1 cellular context compared by ENCODE assay signal in the genomic region with DNA sequence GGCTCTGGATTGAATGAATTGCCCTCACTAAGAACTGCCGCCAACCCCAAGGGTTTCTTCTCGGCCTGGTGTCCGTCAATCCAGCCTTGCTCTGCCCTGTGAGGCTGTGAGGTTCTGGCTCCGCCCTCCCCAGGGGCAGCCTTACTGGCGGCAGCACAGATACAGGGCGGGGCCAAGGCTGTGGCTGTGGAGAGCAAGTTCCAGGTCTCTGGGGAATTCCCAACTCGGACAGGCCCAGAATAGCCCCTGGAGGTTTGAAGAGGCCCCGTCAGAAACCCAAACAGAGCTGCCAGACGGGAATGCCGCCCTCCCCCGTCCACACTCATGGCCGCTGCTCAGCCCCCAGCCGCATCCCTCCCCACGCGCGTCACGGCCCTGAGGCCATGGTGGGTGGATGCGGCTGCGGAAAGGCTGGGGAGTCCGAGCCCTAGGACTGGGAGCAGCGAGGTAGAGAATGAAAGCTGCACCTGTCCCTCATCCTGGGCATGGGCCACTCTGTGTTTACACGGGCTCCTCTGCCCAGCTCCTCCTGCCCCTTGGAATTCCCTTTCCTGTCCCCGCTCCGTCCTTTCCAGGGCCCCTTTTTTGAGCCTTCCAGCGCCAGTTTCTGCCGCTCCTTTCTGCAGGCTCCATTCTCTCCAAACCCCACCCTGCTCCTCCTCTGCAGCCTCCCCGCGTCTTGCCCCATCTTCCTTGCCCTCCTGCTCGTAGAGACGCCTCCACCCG.
TF ChIP-seq lines count a peak whose summit lies in the region.

No MANE protein-coding gene starts in this region.

TF ChIP-seq in HepG2, 621 proteins besides CTCF, POLR2A, EP300 and RAD21 (continued from another document and continues in another):
- TF ChIP-seq, protein P1, sequence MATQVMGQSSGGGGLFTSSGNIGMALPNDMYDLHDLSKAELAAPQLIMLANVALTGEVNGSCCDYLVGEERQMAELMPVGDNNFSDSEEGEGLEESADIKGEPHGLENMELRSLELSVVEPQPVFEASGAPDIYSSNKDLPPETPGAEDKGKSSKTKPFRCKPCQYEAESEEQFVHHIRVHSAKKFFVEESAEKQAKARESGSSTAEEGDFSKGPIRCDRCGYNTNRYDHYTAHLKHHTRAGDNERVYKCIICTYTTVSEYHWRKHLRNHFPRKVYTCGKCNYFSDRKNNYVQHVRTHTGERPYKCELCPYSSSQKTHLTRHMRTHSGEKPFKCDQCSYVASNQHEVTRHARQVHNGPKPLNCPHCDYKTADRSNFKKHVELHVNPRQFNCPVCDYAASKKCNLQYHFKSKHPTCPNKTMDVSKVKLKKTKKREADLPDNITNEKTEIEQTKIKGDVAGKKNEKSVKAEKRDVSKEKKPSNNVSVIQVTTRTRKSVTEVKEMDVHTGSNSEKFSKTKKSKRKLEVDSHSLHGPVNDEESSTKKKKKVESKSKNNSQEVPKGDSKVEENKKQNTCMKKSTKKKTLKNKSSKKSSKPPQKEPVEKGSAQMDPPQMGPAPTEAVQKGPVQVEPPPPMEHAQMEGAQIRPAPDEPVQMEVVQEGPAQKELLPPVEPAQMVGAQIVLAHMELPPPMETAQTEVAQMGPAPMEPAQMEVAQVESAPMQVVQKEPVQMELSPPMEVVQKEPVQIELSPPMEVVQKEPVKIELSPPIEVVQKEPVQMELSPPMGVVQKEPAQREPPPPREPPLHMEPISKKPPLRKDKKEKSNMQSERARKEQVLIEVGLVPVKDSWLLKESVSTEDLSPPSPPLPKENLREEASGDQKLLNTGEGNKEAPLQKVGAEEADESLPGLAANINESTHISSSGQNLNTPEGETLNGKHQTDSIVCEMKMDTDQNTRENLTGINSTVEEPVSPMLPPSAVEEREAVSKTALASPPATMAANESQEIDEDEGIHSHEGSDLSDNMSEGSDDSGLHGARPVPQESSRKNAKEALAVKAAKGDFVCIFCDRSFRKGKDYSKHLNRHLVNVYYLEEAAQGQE (IDR thresholded peaks at IDR 0.05; ENCODE audit: borderline replicate concordance in 1 of 2, low read depth in 1 of 2, low read length in 2 of 2), result no peak
- TF ChIP-seq NKX3-1 (CRISPR knock-in tag; IDR thresholded peaks at IDR 0.05), result peak; percentile 21; the same call in 1 of the 2 replicates
- no peak for TF ChIP-seq JUND (CRISPR knock-in tag; IDR thresholded peaks at IDR 0.05)
- TF ChIP-seq ZNF562 (CRISPR knock-in tag; IDR thresholded peaks at IDR 0.05; ENCODE audit: borderline replicate concordance), result no peak
- TF ChIP-seq TEAD3 (CRISPR knock-in tag; optimal IDR thresholded peaks at IDR 0.05; ENCODE audit: borderline replicate concordance), result peak; percentile 75
- TF ChIP-seq NCOR1 (IDR thresholded peaks at IDR 0.05; ENCODE audit: borderline replicate concordance, low read length), result no peak
- TF ChIP-seq ZNF232 (CRISPR knock-in tag; IDR thresholded peaks at IDR 0.05; ENCODE audit: borderline replicate concordance), result no peak; the same call in 1 of the 2 replicates
- TF ChIP-seq ZNF773 (CRISPR knock-in tag; IDR thresholded peaks at IDR 0.05; ENCODE audit: borderline replicate concordance), result 0 out of 2 replicates have a peak, but pooled peaks have one; percentile 60
- TF ChIP-seq, protein P2, sequence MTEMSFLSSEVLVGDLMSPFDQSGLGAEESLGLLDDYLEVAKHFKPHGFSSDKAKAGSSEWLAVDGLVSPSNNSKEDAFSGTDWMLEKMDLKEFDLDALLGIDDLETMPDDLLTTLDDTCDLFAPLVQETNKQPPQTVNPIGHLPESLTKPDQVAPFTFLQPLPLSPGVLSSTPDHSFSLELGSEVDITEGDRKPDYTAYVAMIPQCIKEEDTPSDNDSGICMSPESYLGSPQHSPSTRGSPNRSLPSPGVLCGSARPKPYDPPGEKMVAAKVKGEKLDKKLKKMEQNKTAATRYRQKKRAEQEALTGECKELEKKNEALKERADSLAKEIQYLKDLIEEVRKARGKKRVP (CRISPR knock-in tag; IDR thresholded peaks at IDR 0.05), result no peak
- 0 out of 2 replicates have a peak, but pooled peaks have one; percentile 11 for TF ChIP-seq CAMTA2 (CRISPR knock-in tag; IDR thresholded peaks at IDR 0.05; ENCODE audit: borderline replicate concordance)
- TF ChIP-seq ZNF20 (CRISPR knock-in tag; IDR thresholded peaks at IDR 0.05), result no peak
- peak; percentile 71 for TF ChIP-seq ERF (CRISPR knock-in tag; IDR thresholded peaks at IDR 0.05)
- TF ChIP-seq, protein P3, sequence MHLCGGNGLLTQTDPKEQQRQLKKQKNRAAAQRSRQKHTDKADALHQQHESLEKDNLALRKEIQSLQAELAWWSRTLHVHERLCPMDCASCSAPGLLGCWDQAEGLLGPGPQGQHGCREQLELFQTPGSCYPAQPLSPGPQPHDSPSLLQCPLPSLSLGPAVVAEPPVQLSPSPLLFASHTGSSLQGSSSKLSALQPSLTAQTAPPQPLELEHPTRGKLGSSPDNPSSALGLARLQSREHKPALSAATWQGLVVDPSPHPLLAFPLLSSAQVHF (CRISPR knock-in tag; IDR thresholded peaks at IDR 0.05), result no peak
- no peak for TF ChIP-seq ISX (CRISPR knock-in tag; conservative IDR thresholded peaks at IDR 0.05)
- peak; percentile 40; the same call in 1 of the 2 replicates for TF ChIP-seq CREM (IDR thresholded peaks at IDR 0.05)
- no peak for TF ChIP-seq CREM (CRISPR knock-in tag; IDR thresholded peaks at IDR 0.05)
- TF ChIP-seq ZNF430 (CRISPR knock-in tag; IDR thresholded peaks at IDR 0.05), result no peak; the same call in 1 of the 2 replicates
- TF ChIP-seq FOXP1 (IDR thresholded peaks at IDR 0.05), result no peak
- 0 out of 2 replicates have a peak, but pooled peaks have one; percentile 6 for TF ChIP-seq FOXP1 (CRISPR knock-in tag; IDR thresholded peaks at IDR 0.05)
- peak; percentile 60; the same call in 1 of the 2 replicates for TF ChIP-seq ZBTB7B (CRISPR knock-in tag; IDR thresholded peaks at IDR 0.05)
- TF ChIP-seq ZSCAN12 (CRISPR knock-in tag; IDR thresholded peaks at IDR 0.05), result no peak
- no peak for TF ChIP-seq ZIK1 (CRISPR knock-in tag; IDR thresholded peaks at IDR 0.05; ENCODE audit: borderline replicate concordance, low read depth)
- TF ChIP-seq, protein P4, sequence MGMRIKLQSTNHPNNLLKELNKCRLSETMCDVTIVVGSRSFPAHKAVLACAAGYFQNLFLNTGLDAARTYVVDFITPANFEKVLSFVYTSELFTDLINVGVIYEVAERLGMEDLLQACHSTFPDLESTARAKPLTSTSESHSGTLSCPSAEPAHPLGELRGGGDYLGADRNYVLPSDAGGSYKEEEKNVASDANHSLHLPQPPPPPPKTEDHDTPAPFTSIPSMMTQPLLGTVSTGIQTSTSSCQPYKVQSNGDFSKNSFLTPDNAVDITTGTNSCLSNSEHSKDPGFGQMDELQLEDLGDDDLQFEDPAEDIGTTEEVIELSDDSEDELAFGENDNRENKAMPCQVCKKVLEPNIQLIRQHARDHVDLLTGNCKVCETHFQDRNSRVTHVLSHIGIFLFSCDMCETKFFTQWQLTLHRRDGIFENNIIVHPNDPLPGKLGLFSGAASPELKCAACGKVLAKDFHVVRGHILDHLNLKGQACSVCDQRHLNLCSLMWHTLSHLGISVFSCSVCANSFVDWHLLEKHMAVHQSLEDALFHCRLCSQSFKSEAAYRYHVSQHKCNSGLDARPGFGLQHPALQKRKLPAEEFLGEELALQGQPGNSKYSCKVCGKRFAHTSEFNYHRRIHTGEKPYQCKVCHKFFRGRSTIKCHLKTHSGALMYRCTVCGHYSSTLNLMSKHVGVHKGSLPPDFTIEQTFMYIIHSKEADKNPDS (CRISPR knock-in tag; IDR thresholded peaks at IDR 0.05), result no peak
- no peak for TF ChIP-seq DNMT3B (CRISPR knock-in tag; conservative IDR thresholded peaks at IDR 0.05)
- TF ChIP-seq CHD2 (IDR thresholded peaks at IDR 0.05; ENCODE audit: low read depth, low read length), result no peak
- TF ChIP-seq ZNF10 (CRISPR knock-in tag; IDR thresholded peaks at IDR 0.05; ENCODE audit: borderline replicate concordance, low read depth), result no peak
- no peak for TF ChIP-seq SOX13 (IDR thresholded peaks at IDR 0.05)
- peak in 1 of 2 experiments; percentile 27; a peak in 1 of 4 replicates for TF ChIP-seq SOX13 (CRISPR knock-in tag; conservative IDR thresholded peaks at IDR 0.05 in 1 of 2, IDR thresholded peaks at IDR 0.05 in 1 of 2)
- TF ChIP-seq KLF16 (CRISPR knock-in tag; IDR thresholded peaks at IDR 0.05), result peak in 1 of 2 experiments; percentile 70; a peak in 1 of 4 replicates
- no peak for TF ChIP-seq ZNF672 (CRISPR knock-in tag; IDR thresholded peaks at IDR 0.05)
- TF ChIP-seq U2AF1 (optimal IDR thresholded peaks at IDR 0.05; ENCODE audit: low read depth, low read length), result no peak
- TF ChIP-seq TOE1 (CRISPR knock-in tag; IDR thresholded peaks at IDR 0.05), result peak; percentile 8; the same call in 1 of the 2 replicates
- TF ChIP-seq FLYWCH1 (CRISPR knock-in tag; IDR thresholded peaks at IDR 0.05), result no peak
- TF ChIP-seq ZNF747 (CRISPR knock-in tag; IDR thresholded peaks at IDR 0.05; ENCODE audit: borderline replicate concordance), result 0 out of 2 replicates have a peak, but pooled peaks have one; percentile 35
- no peak; the same call in 1 of the 2 replicates for TF ChIP-seq CBFB (CRISPR knock-in tag; IDR thresholded peaks at IDR 0.05)
- peak; percentile 54; the same call in 1 of the 2 replicates for TF ChIP-seq ZNF44 (CRISPR knock-in tag; IDR thresholded peaks at IDR 0.05)
- TF ChIP-seq, protein P5, sequence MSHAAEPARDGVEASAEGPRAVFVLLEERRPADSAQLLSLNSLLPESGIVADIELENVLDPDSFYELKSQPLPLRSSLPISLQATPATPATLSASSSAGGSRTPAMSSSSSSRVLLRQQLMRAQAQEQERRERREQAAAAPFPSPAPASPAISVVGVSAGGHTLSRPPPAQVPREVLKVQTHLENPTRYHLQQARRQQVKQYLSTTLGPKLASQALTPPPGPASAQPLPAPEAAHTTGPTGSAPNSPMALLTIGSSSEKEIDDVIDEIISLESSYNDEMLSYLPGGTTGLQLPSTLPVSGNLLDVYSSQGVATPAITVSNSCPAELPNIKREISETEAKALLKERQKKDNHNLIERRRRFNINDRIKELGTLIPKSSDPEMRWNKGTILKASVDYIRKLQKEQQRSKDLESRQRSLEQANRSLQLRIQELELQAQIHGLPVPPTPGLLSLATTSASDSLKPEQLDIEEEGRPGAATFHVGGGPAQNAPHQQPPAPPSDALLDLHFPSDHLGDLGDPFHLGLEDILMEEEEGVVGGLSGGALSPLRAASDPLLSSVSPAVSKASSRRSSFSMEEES (CRISPR knock-in tag; IDR thresholded peaks at IDR 0.05), result 0 out of 2 replicates have a peak, but pooled peaks have one; percentile 35
- no peak for TF ChIP-seq HES4 (CRISPR knock-in tag; IDR thresholded peaks at IDR 0.05; ENCODE audit: borderline replicate concordance)
- TF ChIP-seq BRCA1 (CRISPR knock-in tag; IDR thresholded peaks at IDR 0.05), result no peak
- no peak for TF ChIP-seq IRX3 (CRISPR knock-in tag; IDR thresholded peaks at IDR 0.05; ENCODE audit: borderline replicate concordance, low read depth)
- TF ChIP-seq, protein P6, sequence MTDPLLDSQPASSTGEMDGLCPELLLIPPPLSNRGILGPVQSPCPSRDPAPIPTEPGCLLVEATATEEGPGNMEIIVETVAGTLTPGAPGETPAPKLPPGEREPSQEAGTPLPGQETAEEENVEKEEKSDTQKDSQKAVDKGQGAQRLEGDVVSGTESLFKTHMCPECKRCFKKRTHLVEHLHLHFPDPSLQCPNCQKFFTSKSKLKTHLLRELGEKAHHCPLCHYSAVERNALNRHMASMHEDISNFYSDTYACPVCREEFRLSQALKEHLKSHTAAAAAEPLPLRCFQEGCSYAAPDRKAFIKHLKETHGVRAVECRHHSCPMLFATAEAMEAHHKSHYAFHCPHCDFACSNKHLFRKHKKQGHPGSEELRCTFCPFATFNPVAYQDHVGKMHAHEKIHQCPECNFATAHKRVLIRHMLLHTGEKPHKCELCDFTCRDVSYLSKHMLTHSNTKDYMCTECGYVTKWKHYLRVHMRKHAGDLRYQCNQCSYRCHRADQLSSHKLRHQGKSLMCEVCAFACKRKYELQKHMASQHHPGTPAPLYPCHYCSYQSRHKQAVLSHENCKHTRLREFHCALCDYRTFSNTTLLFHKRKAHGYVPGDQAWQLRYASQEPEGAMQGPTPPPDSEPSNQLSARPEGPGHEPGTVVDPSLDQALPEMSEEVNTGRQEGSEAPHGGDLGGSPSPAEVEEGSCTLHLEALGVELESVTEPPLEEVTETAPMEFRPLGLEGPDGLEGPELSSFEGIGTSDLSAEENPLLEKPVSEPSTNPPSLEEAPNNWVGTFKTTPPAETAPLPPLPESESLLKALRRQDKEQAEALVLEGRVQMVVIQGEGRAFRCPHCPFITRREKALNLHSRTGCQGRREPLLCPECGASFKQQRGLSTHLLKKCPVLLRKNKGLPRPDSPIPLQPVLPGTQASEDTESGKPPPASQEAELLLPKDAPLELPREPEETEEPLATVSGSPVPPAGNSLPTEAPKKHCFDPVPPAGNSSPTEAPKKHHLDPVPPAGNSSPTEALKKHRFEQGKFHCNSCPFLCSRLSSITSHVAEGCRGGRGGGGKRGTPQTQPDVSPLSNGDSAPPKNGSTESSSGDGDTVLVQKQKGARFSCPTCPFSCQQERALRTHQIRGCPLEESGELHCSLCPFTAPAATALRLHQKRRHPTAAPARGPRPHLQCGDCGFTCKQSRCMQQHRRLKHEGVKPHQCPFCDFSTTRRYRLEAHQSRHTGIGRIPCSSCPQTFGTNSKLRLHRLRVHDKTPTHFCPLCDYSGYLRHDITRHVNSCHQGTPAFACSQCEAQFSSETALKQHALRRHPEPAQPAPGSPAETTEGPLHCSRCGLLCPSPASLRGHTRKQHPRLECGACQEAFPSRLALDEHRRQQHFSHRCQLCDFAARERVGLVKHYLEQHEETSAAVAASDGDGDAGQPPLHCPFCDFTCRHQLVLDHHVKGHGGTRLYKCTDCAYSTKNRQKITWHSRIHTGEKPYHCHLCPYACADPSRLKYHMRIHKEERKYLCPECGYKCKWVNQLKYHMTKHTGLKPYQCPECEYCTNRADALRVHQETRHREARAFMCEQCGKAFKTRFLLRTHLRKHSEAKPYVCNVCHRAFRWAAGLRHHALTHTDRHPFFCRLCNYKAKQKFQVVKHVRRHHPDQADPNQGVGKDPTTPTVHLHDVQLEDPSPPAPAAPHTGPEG (CRISPR knock-in tag; IDR thresholded peaks at IDR 0.05), result peak; percentile 52; the same call in 1 of the 2 replicates
- TF ChIP-seq, protein P7, sequence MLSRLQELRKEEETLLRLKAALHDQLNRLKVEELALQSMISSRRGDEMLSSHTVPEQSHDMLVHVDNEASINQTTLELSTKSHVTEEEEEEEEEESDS (CRISPR knock-in tag; IDR thresholded peaks at IDR 0.05; ENCODE audit: borderline replicate concordance), result no peak; the same call in 1 of the 2 replicates
- TF ChIP-seq, protein P8, sequence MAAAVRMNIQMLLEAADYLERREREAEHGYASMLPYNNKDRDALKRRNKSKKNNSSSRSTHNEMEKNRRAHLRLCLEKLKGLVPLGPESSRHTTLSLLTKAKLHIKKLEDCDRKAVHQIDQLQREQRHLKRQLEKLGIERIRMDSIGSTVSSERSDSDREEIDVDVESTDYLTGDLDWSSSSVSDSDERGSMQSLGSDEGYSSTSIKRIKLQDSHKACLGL (CRISPR knock-in tag; IDR thresholded peaks at IDR 0.05), result peak; percentile 15; the same call in 1 of the 2 replicates
- TF ChIP-seq, protein P9, sequence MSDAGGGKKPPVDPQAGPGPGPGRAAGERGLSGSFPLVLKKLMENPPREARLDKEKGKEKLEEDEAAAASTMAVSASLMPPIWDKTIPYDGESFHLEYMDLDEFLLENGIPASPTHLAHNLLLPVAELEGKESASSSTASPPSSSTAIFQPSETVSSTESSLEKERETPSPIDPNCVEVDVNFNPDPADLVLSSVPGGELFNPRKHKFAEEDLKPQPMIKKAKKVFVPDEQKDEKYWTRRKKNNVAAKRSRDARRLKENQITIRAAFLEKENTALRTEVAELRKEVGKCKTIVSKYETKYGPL (CRISPR knock-in tag; IDR thresholded peaks at IDR 0.05), result no peak
- TF ChIP-seq PHF21A (CRISPR knock-in tag; IDR thresholded peaks at IDR 0.05), result peak; percentile 95
- TF ChIP-seq ZNF737 (CRISPR knock-in tag; IDR thresholded peaks at IDR 0.05; ENCODE audit: borderline replicate concordance), result no peak
- no peak; the same call in 1 of the 2 replicates for TF ChIP-seq ZNF569 (CRISPR knock-in tag; IDR thresholded peaks at IDR 0.05; ENCODE audit: borderline replicate concordance)
